ENCODE assay signal across 3 cellular contexts in genomic region chr20:48502016-48502415, GRCh38.
"Had no signal": no experiment of that assay in that cellular context is flagged by ENCODE, and none has a peak within 500 bp of the region (broad histone marks: within the 10 kb centered on the region; RNA-seq: fewer than 3 reads in every experiment).

No MANE protein-coding gene starts in this region.

- H3K4me3 ChIP-seq: GM12878 had no signal

- DNase-seq: GDM1, GF-D8 had no signal

- ATAC-seq: GM12878 had no signal
